8 cellular contexts compared by ENCODE assay signal in the genomic region with DNA sequence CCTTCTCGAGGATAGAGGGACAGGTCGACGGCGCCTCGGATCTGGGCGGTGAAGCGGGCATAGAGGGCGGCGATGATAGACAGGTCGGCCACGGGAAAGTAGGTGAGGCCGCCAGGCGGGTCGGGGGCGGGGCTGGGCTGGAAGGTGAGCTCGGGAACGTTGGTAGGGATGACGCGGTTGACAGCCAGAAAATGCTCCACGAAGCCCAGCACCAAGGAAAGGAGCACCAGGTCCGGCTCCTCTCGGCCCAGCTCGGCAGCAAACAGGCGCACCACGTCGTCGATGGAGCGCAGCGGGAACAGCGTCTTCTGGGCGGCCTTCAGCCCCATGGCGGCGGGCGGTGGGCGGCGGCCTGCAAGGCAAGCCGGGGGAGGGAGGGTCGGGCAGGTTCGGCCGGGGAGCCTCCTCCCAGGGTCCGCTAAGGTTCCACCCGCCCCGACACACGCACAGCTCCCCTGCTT. TPM values are rescaled to one million over a fixed set of nuclear protein-coding genes. Genes with fewer than 3 reads are reported as not detected.
DNase-seq lines count a peak whose midpoint lies in the region; ATAC-seq and TF ChIP-seq lines count a peak whose summit lies in the region.

No MANE protein-coding gene starts in this region.

- intact Hi-C loops in Panc1 (cut with micrococcal nuclease; ENCODE audit: unreplicated experiment) = no loop called here
- intact Hi-C loops in dorsolateral prefrontal cortex (cut with DNase I) = no loop called here
- intact Hi-C loops in transverse colon (cut with DNase I; ENCODE audit: low total_unique reads) = no loop called here

- peak overlapping the region in 1 of 2 experiments; percentile 13 for H3K14ac ChIP-seq in mesenchymal stem cell (ENCODE audit: low read length in 2 of 2)

- H3K18ac ChIP-seq in mesenchymal stem cell (ENCODE audit: low read depth in 1 of 2, low read length in 2 of 2) = peak overlapping the region; percentile 40

- H3K4me1 ChIP-seq in Panc1 (ENCODE audit: control insufficient read depth, insufficient read depth, low read length) = peaks cover 5% of the 10 kb centered on the region; the same call in 1 of the 2 replicates
- H3K4me1 ChIP-seq in mesenchymal stem cell (ENCODE audit: control insufficient read depth, insufficient read depth, low read depth, low read length) = peaks cover 14% of the 10 kb centered on the region
- H3K4me1 ChIP-seq in transverse colon = peaks cover 8 to 14% (median 10%) of the 10 kb centered on the region in 4 donors

- TF ChIP-seq POLR2A in transverse colon (IDR thresholded peaks at IDR 0.05) = no peak

- no peak overlapping the region for H2BK5ac ChIP-seq in mesenchymal stem cell (ENCODE audit: low read depth, low read length, poor library complexity, severe bottlenecking)

- in situ Hi-C loops in Panc1 (cut with HindIII; ENCODE audit: low pct_unique_long_range_greater_than_20kb, low sequenced_read_pairs) = no loop called here
- in situ Hi-C loops in transverse colon (cut with MboI; ENCODE audit: low pct_ligation_motif_present in 1 of 4, low pct_unique_long_range_greater_than_20kb in 1 of 4, low sequenced_read_pairs in 3 of 4) = no loop called here

- no peak overlapping the region for H2AK5ac ChIP-seq in mesenchymal stem cell (ENCODE audit: low read length, severe bottlenecking)

- no peak overlapping the region for H2BK120ac ChIP-seq in mesenchymal stem cell (ENCODE audit: low read depth, low read length)

- POLR2A ChIA-PET in Panc1 (lab: Charles Lee) = no interaction called here

- H3K4me3 ChIP-seq in Panc1 (ENCODE audit: low read depth in 2 of 2, low read length in 2 of 2) (peak overlapping the region; percentile 73 to 79), dorsolateral prefrontal cortex (peak overlapping the region; percentile 51 to 92 (median 80)), mesenchymal stem cell (ENCODE audit: insufficient read depth in 1 of 2, low read depth in 1 of 2, low read length in 2 of 2) (peak overlapping the region; percentile 78 to 89), transverse colon (peak overlapping the region; percentile 88 to 99 (median 93))

- peak overlapping the region in 1 of 2 experiments; percentile 28 for H3K23ac ChIP-seq in mesenchymal stem cell (ENCODE audit: low read length in 2 of 2)

- H2BK15ac ChIP-seq in mesenchymal stem cell (ENCODE audit: low read depth, poor library complexity, severe bottlenecking) = peak overlapping the region; percentile 55

- ATAC-seq in Panc1 = peak; percentile 23

- CTCF ChIA-PET in Panc1 (lab: Charles Lee) = interaction anchor here (0.8 kb wide), 1 partner anchor 78 kb away, joined by 3 read pairs; no protein-coding TSS in a partner anchor

- DNase-seq in activated naive CD4-positive, alpha-beta T cell treated with Interleukin-2 at 50 U/mL for 16 hours = peak; percentile 25
- DNase-seq in activated naive CD4-positive, alpha-beta T cell (lab: John Stamatoyannopoulos, UW) = no peak
- no peak for DNase-seq in Panc1 (ENCODE audit: low read depth, low spot score)
- DNase-seq in dorsolateral prefrontal cortex = peak in 1 of 10 donors; percentile 21
- peak; percentile 23 for DNase-seq in mesenchymal stem cell
- DNase-seq in transverse colon = peak; percentile 75
- DNase-seq in NK-92 (lab: John Stamatoyannopoulos, UW; ENCODE audit: unreplicated experiment) = no peak
- no peak for DNase-seq in SKM-1 (lab: John Stamatoyannopoulos, UW; ENCODE audit: unreplicated experiment)

- H4K91ac ChIP-seq in mesenchymal stem cell (ENCODE audit: low read length) = no peak overlapping the region

- H3K9ac ChIP-seq in mesenchymal stem cell (ENCODE audit: low read length) = peak overlapping the region; percentile 89

- H3K79me1 ChIP-seq in mesenchymal stem cell (replicated peaks; ENCODE audit: low read length, poor library complexity, severe bottlenecking) = peaks cover 32% of the 10 kb centered on the region

- H3K9me3 ChIP-seq in Panc1 (ENCODE audit: control insufficient read depth, insufficient read depth, low read depth, low read length) (no peaks in the 10 kb centered on the region), mesenchymal stem cell (ENCODE audit: control insufficient read depth, low read length) (no peaks in the 10 kb centered on the region), transverse colon (no peaks in the 10 kb centered on the region)

- no peaks in the 10 kb centered on the region for H3K36me3 ChIP-seq in Panc1 (ENCODE audit: control insufficient read depth, insufficient read depth, low read length)
- peaks cover 33 to 36% of the 10 kb centered on the region in 2 experiments for H3K36me3 ChIP-seq in mesenchymal stem cell (ENCODE audit: control insufficient read depth in 1 of 2, insufficient read depth in 2 of 2, low read depth in 1 of 2, low read length in 2 of 2)
- no peaks in the 10 kb centered on the region for H3K36me3 ChIP-seq in transverse colon

- peak overlapping the region; percentile 76 for H4K8ac ChIP-seq in mesenchymal stem cell (ENCODE audit: low read length)

- H2BK12ac ChIP-seq in mesenchymal stem cell (ENCODE audit: low read length in 2 of 2) = no peak overlapping the region

- H3K4me2 ChIP-seq in mesenchymal stem cell (ENCODE audit: low read length, poor library complexity, severe bottlenecking) = peak overlapping the region; percentile 86

- H2AFZ ChIP-seq in mesenchymal stem cell (ENCODE audit: low read depth, low read length) = peak overlapping the region; percentile 66

- TF ChIP-seq CTCF in Panc1 (IDR thresholded peaks at IDR 0.05) = no peak
- TF ChIP-seq CTCF in dorsolateral prefrontal cortex (IDR thresholded peaks at IDR 0.05 in 54 of 56, conservative IDR thresholded peaks at IDR 0.05 in 2 of 56; ENCODE audit: low read depth in 1 of 56, partially characterized antibody in 56 of 56) = no peak
- TF ChIP-seq CTCF in transverse colon (IDR thresholded peaks at IDR 0.05) = no peak

- 6% methylated on average over 42 of the region's 44 CpGs for WGBS in mesenchymal stem cell
- WGBS in transverse colon (ENCODE audit: low coverage in 1 of 2), 2 donors = 3 to 20% methylated on average over 2 to 44 of the region's 44 CpGs

- H3K27me3 ChIP-seq in Panc1 (ENCODE audit: control insufficient read depth, insufficient read depth, low read length) (no peaks in the 10 kb centered on the region), dorsolateral prefrontal cortex (no peaks in the 10 kb centered on the region), mesenchymal stem cell (ENCODE audit: control insufficient read depth in 1 of 2, insufficient read depth in 1 of 2, low read length in 2 of 2) (no peaks in the 10 kb centered on the region), transverse colon (no peaks in the 10 kb centered on the region)

- TF ChIP-seq EP300 in transverse colon (IDR thresholded peaks at IDR 0.05; ENCODE audit: low read depth) = no peak

- H3K27ac ChIP-seq in Panc1 (ENCODE audit: low read length) (peak overlapping the region; percentile 81), dorsolateral prefrontal cortex (peak overlapping the region in 50 of 59 donors; percentile 3 to 87 (median 74)), mesenchymal stem cell (ENCODE audit: low read length, poor library complexity, severe bottlenecking) (no peak overlapping the region), transverse colon (peak overlapping the region; percentile 87 to 92 (median 92))

- no peak overlapping the region for H3K4ac ChIP-seq in mesenchymal stem cell (ENCODE audit: low read depth in 1 of 2, low read length in 2 of 2)

- no TSS peak for BruUV-seq in Panc1 (replicated peaks; lab: Mats Ljungman, UMichigan)

RNA-seq across cellular contexts. Expression of a gene that starts 0.5 kb away (rescaled TPM):
- total RNA-seq in Panc1 (2021; ENCODE audit: unreplicated experiment) = 54.5 TPM
- polyA plus RNA-seq in Panc1 (2012; ENCODE audit: insufficient read length) = 84.8 TPM
- total RNA-seq in dorsolateral prefrontal cortex = 10 to 100 TPM; 21.1 to 40.5 (median 28.6) TPM
- polyA plus RNA-seq in mesenchymal stem cell (2013, experiment 1 of 2) = 30.3 TPM
- polyA plus RNA-seq in mesenchymal stem cell (2013, experiment 2 of 2) = 29.2 TPM
- 10 to 100 TPM; 19.5 to 30.3 (median 25.4) TPM for total RNA-seq in transverse colon

RNA-seq across cellular contexts. Expression of a gene that starts 6.8 kb away (rescaled TPM):
- total RNA-seq in Panc1 (2021; ENCODE audit: unreplicated experiment) = 46.4 TPM
- 57.8 TPM for polyA plus RNA-seq in Panc1 (2012; ENCODE audit: insufficient read length)
- 10 to 100 TPM; 26.4 to 59.7 (median 38.5) TPM for total RNA-seq in dorsolateral prefrontal cortex
- 12.3 TPM for polyA plus RNA-seq in mesenchymal stem cell (2013, experiment 1 of 2)
- polyA plus RNA-seq in mesenchymal stem cell (2013, experiment 2 of 2) = 13.7 TPM
- total RNA-seq in transverse colon = 100 to 1,000 TPM in 2 of 4 donors, 10 to 100 TPM in 2; 10.1 to 369 (median 90.9) TPM

RNA-seq across cellular contexts. Expression of a gene that starts 31.5 kb away (rescaled TPM):
- total RNA-seq in Panc1 (2021; ENCODE audit: unreplicated experiment) (360 TPM), dorsolateral prefrontal cortex (100 to 1,000 TPM; 198 to 357 (median 281) TPM), transverse colon (100 to 1,000 TPM; 196 to 458 (median 377) TPM)
- 296 TPM for polyA plus RNA-seq in Panc1 (2012; ENCODE audit: insufficient read length)
- 124 TPM for polyA plus RNA-seq in mesenchymal stem cell (2013, experiment 1 of 2)
- 118 TPM for polyA plus RNA-seq in mesenchymal stem cell (2013, experiment 2 of 2)

RNA-seq across cellular contexts. Expression of a gene that starts 34.6 kb away (rescaled TPM):
- total RNA-seq in Panc1 (2021; ENCODE audit: unreplicated experiment) = 4.1 TPM
- polyA plus RNA-seq in Panc1 (2012; ENCODE audit: insufficient read length) = 3.1 TPM
- 1 to 10 TPM in 5 of 120 experiments, under 1 TPM in 70, not detected in 45; 0.07 to 1.6 (median 0.15) TPM for total RNA-seq in dorsolateral prefrontal cortex
- 0.26 TPM for polyA plus RNA-seq in mesenchymal stem cell (2013, experiment 1 of 2)
- polyA plus RNA-seq in mesenchymal stem cell (2013, experiment 2 of 2) = 0.21 TPM
- total RNA-seq in transverse colon = 10 to 100 TPM; 32.6 to 82.3 (median 46.9) TPM

RNA-seq across cellular contexts. Expression of a gene that starts 50.0 kb away (rescaled TPM):
- total RNA-seq in Panc1 (2021; ENCODE audit: unreplicated experiment) = 0.39 TPM
- polyA plus RNA-seq in Panc1 (2012; ENCODE audit: insufficient read length) = 0.34 TPM
- 10 to 100 TPM in 111 of 120 experiments, 1 to 10 TPM in 9; 4.6 to 94.1 (median 19.4) TPM for total RNA-seq in dorsolateral prefrontal cortex
- polyA plus RNA-seq in mesenchymal stem cell (2013, experiment 1 of 2) = 0.18 TPM
- polyA plus RNA-seq in mesenchymal stem cell (2013, experiment 2 of 2) = 0.21 TPM
- 1 to 10 TPM; 1.2 to 7.9 (median 2.2) TPM for total RNA-seq in transverse colon

Comparison
In these comparisons a context has a peak if more than half of its experiments do, and no peak if none do; other contexts are left out.
1. DNase-seq: peak in activated naive CD4-positive, alpha-beta T cell treated with Interleukin-2 at 50 U/mL for 16 hours (single experiment), mesenchymal stem cell (single experiment) and transverse colon (single experiment); none in activated naive CD4-positive, alpha-beta T cell (0 of 4), Panc1 (single experiment), NK-92 (single experiment) and SKM-1 (single experiment).
2. Peak in every context shown above with its lines, with median percentiles within 50 percentile points of each other: H3K4me3 ChIP-seq.